25 cellular contexts compared by ENCODE assay signal in the genomic region with DNA sequence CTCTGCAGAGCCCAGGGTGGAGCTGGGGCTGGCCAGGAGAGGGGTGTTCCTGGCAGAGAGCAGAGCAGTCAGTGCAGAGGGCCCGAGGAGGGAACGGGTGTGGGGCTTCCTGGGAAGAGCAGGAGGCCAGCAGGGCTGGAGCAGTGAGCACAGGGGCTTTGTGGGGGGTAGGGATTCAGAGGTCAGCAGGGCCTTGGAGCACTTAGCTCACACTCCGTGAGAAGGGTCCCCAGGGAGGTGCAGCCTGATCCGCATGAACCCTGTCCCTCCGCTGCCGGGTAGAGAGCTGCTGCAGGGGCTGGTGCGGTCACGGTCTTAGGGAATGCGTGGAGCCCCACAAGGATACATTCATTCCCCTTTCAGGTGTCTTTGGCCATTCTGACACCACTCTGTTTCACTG.
"Had no signal": no experiment of that assay in that cellular context is flagged by ENCODE, and none has a peak within 500 bp of the region (broad histone marks: within the 10 kb centered on the region; RNA-seq: fewer than 3 reads in every experiment).

No MANE protein-coding gene starts in this region.

- H3K4me3 ChIP-seq: esophagus muscularis mucosa, heart right ventricle, left ventricle myocardium inferior, psoas muscle, right atrium auricular region, tibial nerve had no signal

- DNase-seq: activated CD4-positive, alpha-beta T cell treated with anti-CD3 and anti-CD28 coated beads for 48 hours; activated CD4-positive, alpha-beta T cell treated with anti-CD3 and anti-CD28 coated beads, Interleukin-2, amount 50 U/mL, for 48 hours; activated CD8-positive, alpha-beta memory T cell treated with anti-CD3 and anti-CD28 coated beads for 24 hours; activated effector memory CD4-positive, alpha-beta T cell treated with anti-CD3 and anti-CD28 coated beads, Interleukin-2, amount 50 U/mL, for 16 hours; activated naive CD4-positive, alpha-beta T cell treated with anti-CD3 and anti-CD28 coated beads, Interleukin-2, amount 10 ng/mL, durations not matched to agents 7 days and 5 days; activated T-cell treated with anti-CD3 and anti-CD28 coated beads, Interleukin-2, amount 50 U/mL, for 1 hour; amniotic stem cell; dermis blood vessel endothelial cell; effector CD4-positive, alpha-beta T cell; foreskin keratinocyte; heart right ventricle; left ventricle myocardium inferior; naive B cell; occipital lobe; psoas muscle; stimulated activated CD4-positive, alpha-beta T cell treated with anti-CD3 and anti-CD28 coated beads, Interleukin-15, amount 100 ng/mL, for 24 hours; stimulated activated CD4-positive, alpha-beta T cell treated with anti-CD3 and anti-CD28 coated beads, Interleukin-2, amount 100 ng/mL, for 24 hours; stimulated activated naive CD4-positive, alpha-beta T cell treated with Interleukin-2 at 50 U/mL for 16 hours had no signal

- H2AFZ ChIP-seq: parathyroid adenoma had no signal

- H3K36me3 Mint-ChIP-seq: activated naive CD4-positive, alpha-beta T cell treated with anti-CD3 and anti-CD28 coated beads, Interleukin-2, amount 10 ng/mL, durations not matched to agents 7 days and 5 days; naive B cell had no signal

- H3K27ac ChIP-seq: esophagus muscularis mucosa, foreskin keratinocyte, heart right ventricle, left ventricle myocardium inferior, parathyroid adenoma, psoas muscle, right atrium auricular region, tibial nerve, VCaP had no signal

- H3K9me3 ChIP-seq: esophagus muscularis mucosa, psoas muscle, right atrium auricular region, tibial nerve had no signal

- H3K9me3 Mint-ChIP-seq: activated naive CD4-positive, alpha-beta T cell treated with anti-CD3 and anti-CD28 coated beads, Interleukin-2, amount 10 ng/mL, durations not matched to agents 7 days and 5 days; activated T-helper 1 cell treated with anti-CD3 and anti-CD28 coated beads, Interleukin-12 subunit alpha, Interleukin-12 subunit beta, Interleukin-2, Interleukin-4 antibody, amounts not matched to agents 30 ng/mL and 10 ng/mL and 1 ng/mL, durations not matched to agents 14 hours and 24 hours and 36 hours; naive B cell; neural crest cell had no signal

- H3K27me3 ChIP-seq: esophagus muscularis mucosa, heart right ventricle, right atrium auricular region, tibial nerve had no signal

- H3K27me3 Mint-ChIP-seq: activated naive CD4-positive, alpha-beta T cell treated with anti-CD3 and anti-CD28 coated beads, Interleukin-2, amount 10 ng/mL, durations not matched to agents 7 days and 5 days had no signal

- H3K4me3 Mint-ChIP-seq: activated naive CD4-positive, alpha-beta T cell treated with anti-CD3 and anti-CD28 coated beads, Interleukin-2, amount 10 ng/mL, durations not matched to agents 7 days and 5 days; activated T-helper 1 cell treated with anti-CD3 and anti-CD28 coated beads, Interleukin-12 subunit alpha, Interleukin-12 subunit beta, Interleukin-2, Interleukin-4 antibody, amounts not matched to agents 30 ng/mL and 10 ng/mL and 1 ng/mL, durations not matched to agents 14 hours and 24 hours and 36 hours; naive B cell; neural crest cell had no signal

- H3K36me3 ChIP-seq: esophagus muscularis mucosa, heart right ventricle, left ventricle myocardium inferior, right atrium auricular region, tibial nerve had no signal

- H3K4me1 ChIP-seq: foreskin keratinocyte had no signal

- H3K27ac Mint-ChIP-seq: activated naive CD4-positive, alpha-beta T cell treated with anti-CD3 and anti-CD28 coated beads, Interleukin-2, amount 10 ng/mL, durations not matched to agents 7 days and 5 days; activated T-helper 1 cell treated with anti-CD3 and anti-CD28 coated beads, Interleukin-12 subunit alpha, Interleukin-12 subunit beta, Interleukin-2, Interleukin-4 antibody, amounts not matched to agents 30 ng/mL and 10 ng/mL and 1 ng/mL, durations not matched to agents 14 hours and 24 hours and 36 hours had no signal

- H3K4me1 Mint-ChIP-seq: activated naive CD4-positive, alpha-beta T cell treated with anti-CD3 and anti-CD28 coated beads, Interleukin-2, amount 10 ng/mL, durations not matched to agents 7 days and 5 days had no signal

- ATAC-seq: foreskin keratinocyte, heart right ventricle, psoas muscle had no signal

- H3K9ac ChIP-seq: parathyroid adenoma had no signal
